8 cellular contexts compared by ENCODE assay signal in genomic region chr12:46661161-46661845, GRCh38.
DNase-seq lines count a peak whose midpoint lies in the region; ATAC-seq, FAIRE-seq and TF ChIP-seq lines count a peak whose summit lies in the region.

No MANE protein-coding gene starts in this region.

- TF ChIP-seq POLR2A in K562 (conservative IDR thresholded peaks at IDR 0.05): no peak

- 45% methylated on average over 2 of the region's 2 CpGs for WGBS in K562 (ENCODE audit: insufficient coverage, low coverage, missing lambda C conversion rate)

- H4K20me1 ChIP-seq in K562 (replicated peaks; ENCODE audit: control insufficient read depth, insufficient read depth, low read length): no peaks in the 10 kb centered on the region

- intact Hi-C loops in K562 (cut with micrococcal nuclease): loop anchor here (1.0 to 10.0 kb wide), 5 partner anchors 137 to 508 kb away; no protein-coding TSS in a partner anchor

- no peak overlapping the region for H3K4me3 ChIP-seq in K562
- no peak overlapping the region for H3K4me3 ChIP-seq in iPS-20b (ENCODE audit: low read length)
- H3K4me3 ChIP-seq in skeletal muscle satellite cell (ENCODE audit: low read length): no peak overlapping the region

- TF ChIP-seq EP300 in K562 (IDR thresholded peaks at IDR 0.05; ENCODE audit: low read length): no peak

- H3K79me2 ChIP-seq in K562 (ENCODE audit: control insufficient read depth, insufficient read depth, low read length): no peaks in the 10 kb centered on the region

- H3K4me1 ChIP-seq in K562 (replicated peaks in 1 of 2; ENCODE audit: control insufficient read depth in 2 of 2, insufficient read depth in 2 of 2, low read length in 2 of 2): peaks cover 0 to 18% of the 10 kb centered on the region in 2 experiments; a peak in 3 of 5 replicates
- H3K4me1 ChIP-seq in iPS-20b (ENCODE audit: insufficient read depth, low read length): peaks cover 23% of the 10 kb centered on the region; the same call in 1 of the 2 replicates
- H3K4me1 ChIP-seq in skeletal muscle satellite cell (ENCODE audit: control insufficient read depth, insufficient read depth, low read length): peaks cover 77% of the 10 kb centered on the region

- DNase-seq in ELF-1 (ENCODE audit: low read depth, low spot score) (peak; percentile 22), NCI-H774 (lab: John Stamatoyannopoulos, UW) (peak; percentile 61), K562 (ENCODE audit: extremely low read depth in 1 of 4, low spot score in 3 of 4) (peak in 2 of 4 experiments; percentile 40 to 67)
- DNase-seq in activated CD8-positive, alpha-beta memory T cell treated with anti-CD3 and anti-CD28 coated beads, Interleukin-2, amount 50 U/mL, for 4 hours: no peak

- H3K36me3 ChIP-seq in K562 (ENCODE audit: control insufficient read depth, insufficient read depth, low read length) (no peaks in the 10 kb centered on the region), iPS-20b (ENCODE audit: insufficient read depth, low read depth, low read length) (no peaks in the 10 kb centered on the region), skeletal muscle satellite cell (ENCODE audit: insufficient read depth, low read length) (no peaks in the 10 kb centered on the region)

- FAIRE-seq in K562 (lab: Jason Lieb, UNC): peak; percentile 88

- H3K9me3 ChIP-seq in K562 (replicated peaks; ENCODE audit: control insufficient read depth, insufficient read depth, low read depth, low read length) (no peaks in the 10 kb centered on the region), iPS-20b (ENCODE audit: insufficient read depth, low read depth, low read length) (no peaks in the 10 kb centered on the region), skeletal muscle satellite cell (replicated peaks; ENCODE audit: low read length) (no peaks in the 10 kb centered on the region)

- peak; percentile 90 to 96 for TF ChIP-seq RAD21 in K562 (CRISPR knock-in tag; conservative IDR thresholded peaks at IDR 0.05 in 1 of 2, IDR thresholded peaks at IDR 0.05 in 1 of 2)

- H2AFZ ChIP-seq in K562 (ENCODE audit: low read depth, low read length): peak overlapping the region; percentile 53

- H3K9ac ChIP-seq in K562 (ENCODE audit: insufficient read depth in 1 of 2, low read depth in 2 of 2, low read length in 2 of 2): no peak overlapping the region
- peak overlapping the region; percentile 9; the same call in 1 of the 2 replicates for H3K9ac ChIP-seq in iPS-20b (ENCODE audit: low read depth, low read length)
- peak overlapping the region; percentile 56 for H3K9ac ChIP-seq in skeletal muscle satellite cell (ENCODE audit: low read depth, low read length)

- ATAC-seq in GM21360 (IDR thresholded peaks at IDR 0.05; ENCODE audit: unreplicated experiment) (peak; percentile 73), HG03558 (IDR thresholded peaks at IDR 0.05; ENCODE audit: extremely low read depth, unreplicated experiment) (peak; percentile 54), K562 (peak; percentile 94)

- H3K27me3 ChIP-seq in K562 (ENCODE audit: control insufficient read depth in 2 of 2, insufficient read depth in 2 of 2, low read length in 2 of 2) (no peaks in the 10 kb centered on the region), iPS-20b (ENCODE audit: insufficient read depth, low read length) (no peaks in the 10 kb centered on the region), skeletal muscle satellite cell (ENCODE audit: control insufficient read depth, insufficient read depth, low read length) (no peaks in the 10 kb centered on the region)

- POLR2A ChIA-PET in K562 (lab: Yijun Ruan, JAX): interaction anchor here (0.7 to 1.5 kb wide), 6 partner anchors 9 to 304 kb away, joined by 3 to 5 read pairs (median 3); no protein-coding TSS in a partner anchor

- H3K4me2 ChIP-seq in K562 (ENCODE audit: insufficient read depth, low read length): no peak overlapping the region
- H3K4me2 ChIP-seq in skeletal muscle satellite cell (ENCODE audit: low read length): peak overlapping the region; percentile 7

- BruUV-seq in K562 (replicated peaks; lab: Mats Ljungman, UMichigan): no TSS peak

- CTCF ChIA-PET in K562 (lab: Yijun Ruan, JAX; ENCODE audit: low intra/inter-chr PET ratio): interaction anchor here (0.5 kb wide), 1 partner anchor 295 kb away, joined by 3 read pairs; no protein-coding TSS in a partner anchor

- no peaks in the 10 kb centered on the region for H3K9me1 ChIP-seq in K562 (ENCODE audit: control insufficient read depth, insufficient read depth, low read length)

- in situ Hi-C loops in K562 (cut with MboI): loop anchor here (10.0 kb wide), 1 partner anchor 307 kb away; no protein-coding TSS in a partner anchor

- peak; percentile 63 to 85 (median 74) for TF ChIP-seq CTCF in K562 (IDR thresholded peaks at IDR 0.05 in 2 of 3, conservative IDR thresholded peaks at IDR 0.05 in 1 of 3; ENCODE audit: insufficient read depth in 2 of 3, low read depth in 1 of 3, low read length in 3 of 3)

- H3K27ac ChIP-seq in K562 (ENCODE audit: extremely low read depth, low read depth, low read length) (no peak overlapping the region; the same call in 2 of the 3 replicates), iPS-20b (ENCODE audit: low read length) (no peak overlapping the region)

TF ChIP-seq in K562, 482 proteins besides CTCF, POLR2A, EP300 and RAD21 (continues in another document):
- TF ChIP-seq SIN3B (IDR thresholded peaks at IDR 0.05; ENCODE audit: low read depth): no peak
- no peak for TF ChIP-seq RNF219 (CRISPR knock-in tag; IDR thresholded peaks at IDR 0.05)
- peak; percentile 66 for TF ChIP-seq BRD9 (IDR thresholded peaks at IDR 0.05; ENCODE audit: low read depth, partially characterized antibody)
- TF ChIP-seq CTBP1 (IDR thresholded peaks at IDR 0.05; ENCODE audit: borderline replicate concordance): peak; percentile 54; the same call in 1 of the 2 replicates
- TF ChIP-seq ZNF408 (CRISPR knock-in tag; IDR thresholded peaks at IDR 0.05; ENCODE audit: low read depth): no peak
- TF ChIP-seq NFE2 (IDR thresholded peaks at IDR 0.05; ENCODE audit: low read depth): peak; percentile 50
- no peak for TF ChIP-seq ZBTB26 (CRISPR knock-in tag; IDR thresholded peaks at IDR 0.05)
- no peak for TF ChIP-seq ZNF764 (CRISPR knock-in tag; IDR thresholded peaks at IDR 0.05; ENCODE audit: low read depth)
- TF ChIP-seq CBX2 (IDR thresholded peaks at IDR 0.05; ENCODE audit: insufficient read depth, low read length, poor library complexity, severe bottlenecking): no peak
- 0 out of 2 replicates have a peak, but pooled peaks have one; percentile 26 for TF ChIP-seq ZNF766 (CRISPR knock-in tag; conservative IDR thresholded peaks at IDR 0.05)
- peak; percentile 92 for TF ChIP-seq ZBTB9 (CRISPR knock-in tag; IDR thresholded peaks at IDR 0.05)
- TF ChIP-seq ZNF24 (IDR thresholded peaks at IDR 0.05): peak; percentile 23; the same call in 1 of the 2 replicates
- TF ChIP-seq XRCC3 (IDR thresholded peaks at IDR 0.05): no peak
- TF ChIP-seq NUFIP1 (IDR thresholded peaks at IDR 0.05; ENCODE audit: partially characterized antibody): peak; percentile 33
- 0 out of 2 replicates have a peak, but pooled peaks have one; percentile 39 for TF ChIP-seq RB1 (IDR thresholded peaks at IDR 0.05; ENCODE audit: low read depth)
- no peak for TF ChIP-seq ZBTB43 (CRISPR knock-in tag; IDR thresholded peaks at IDR 0.05)
- TF ChIP-seq ZNF175 (CRISPR knock-in tag; IDR thresholded peaks at IDR 0.05; ENCODE audit: low read depth): peak; percentile 70; the same call in 1 of the 2 replicates

Comparison
In these comparisons a context has a peak if more than half of its experiments do, and no peak if none do; other contexts are left out.
1. H3K9ac ChIP-seq: peak in iPS-20b (single experiment) and skeletal muscle satellite cell (single experiment); none in K562 (0 of 2).
2. Peak in every context shown above with its lines, with median percentiles within 50 percentile points of each other: ATAC-seq.